ENCODE assay signal across 2 cellular contexts in the genomic region with DNA sequence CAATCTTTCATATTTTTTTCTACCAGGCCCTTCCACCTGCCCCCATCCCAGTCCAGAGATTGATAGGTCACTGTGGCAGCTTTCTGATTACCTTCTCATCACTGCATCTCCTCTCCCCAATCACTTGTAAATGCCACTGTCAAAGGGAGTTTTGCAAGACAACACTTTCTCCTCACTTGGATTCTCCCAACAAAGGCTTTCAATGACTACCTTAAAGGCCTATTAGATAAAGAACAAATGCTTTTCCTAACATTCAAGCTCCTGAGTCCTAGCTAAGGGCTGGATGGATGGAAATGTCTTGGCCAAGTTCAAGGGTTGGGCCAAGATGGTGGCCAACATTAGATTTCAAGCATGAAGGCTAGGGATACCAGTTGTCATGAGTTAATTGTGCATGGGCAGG.
TF ChIP-seq lines count a peak whose summit lies in the region.

No MANE protein-coding gene starts in this region.

TF ChIP-seq in GM23338, 12 proteins besides CTCF, POLR2A, EP300 and RAD21:
- TF ChIP-seq CREB1 (CRISPR knock-in tag; IDR thresholded peaks at IDR 0.05; ENCODE audit: low read depth), result no peak
- peak; percentile 80 for TF ChIP-seq NANOG (IDR thresholded peaks at IDR 0.05; ENCODE audit: borderline replicate concordance)
- TF ChIP-seq POLR2AphosphoS5 (IDR thresholded peaks at IDR 0.05; ENCODE audit: low read depth), result no peak
- TF ChIP-seq, protein P1, sequence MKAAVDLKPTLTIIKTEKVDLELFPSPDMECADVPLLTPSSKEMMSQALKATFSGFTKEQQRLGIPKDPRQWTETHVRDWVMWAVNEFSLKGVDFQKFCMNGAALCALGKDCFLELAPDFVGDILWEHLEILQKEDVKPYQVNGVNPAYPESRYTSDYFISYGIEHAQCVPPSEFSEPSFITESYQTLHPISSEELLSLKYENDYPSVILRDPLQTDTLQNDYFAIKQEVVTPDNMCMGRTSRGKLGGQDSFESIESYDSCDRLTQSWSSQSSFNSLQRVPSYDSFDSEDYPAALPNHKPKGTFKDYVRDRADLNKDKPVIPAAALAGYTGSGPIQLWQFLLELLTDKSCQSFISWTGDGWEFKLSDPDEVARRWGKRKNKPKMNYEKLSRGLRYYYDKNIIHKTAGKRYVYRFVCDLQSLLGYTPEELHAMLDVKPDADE (IDR thresholded peaks at IDR 0.05), result no peak
- TF ChIP-seq, protein P2, sequence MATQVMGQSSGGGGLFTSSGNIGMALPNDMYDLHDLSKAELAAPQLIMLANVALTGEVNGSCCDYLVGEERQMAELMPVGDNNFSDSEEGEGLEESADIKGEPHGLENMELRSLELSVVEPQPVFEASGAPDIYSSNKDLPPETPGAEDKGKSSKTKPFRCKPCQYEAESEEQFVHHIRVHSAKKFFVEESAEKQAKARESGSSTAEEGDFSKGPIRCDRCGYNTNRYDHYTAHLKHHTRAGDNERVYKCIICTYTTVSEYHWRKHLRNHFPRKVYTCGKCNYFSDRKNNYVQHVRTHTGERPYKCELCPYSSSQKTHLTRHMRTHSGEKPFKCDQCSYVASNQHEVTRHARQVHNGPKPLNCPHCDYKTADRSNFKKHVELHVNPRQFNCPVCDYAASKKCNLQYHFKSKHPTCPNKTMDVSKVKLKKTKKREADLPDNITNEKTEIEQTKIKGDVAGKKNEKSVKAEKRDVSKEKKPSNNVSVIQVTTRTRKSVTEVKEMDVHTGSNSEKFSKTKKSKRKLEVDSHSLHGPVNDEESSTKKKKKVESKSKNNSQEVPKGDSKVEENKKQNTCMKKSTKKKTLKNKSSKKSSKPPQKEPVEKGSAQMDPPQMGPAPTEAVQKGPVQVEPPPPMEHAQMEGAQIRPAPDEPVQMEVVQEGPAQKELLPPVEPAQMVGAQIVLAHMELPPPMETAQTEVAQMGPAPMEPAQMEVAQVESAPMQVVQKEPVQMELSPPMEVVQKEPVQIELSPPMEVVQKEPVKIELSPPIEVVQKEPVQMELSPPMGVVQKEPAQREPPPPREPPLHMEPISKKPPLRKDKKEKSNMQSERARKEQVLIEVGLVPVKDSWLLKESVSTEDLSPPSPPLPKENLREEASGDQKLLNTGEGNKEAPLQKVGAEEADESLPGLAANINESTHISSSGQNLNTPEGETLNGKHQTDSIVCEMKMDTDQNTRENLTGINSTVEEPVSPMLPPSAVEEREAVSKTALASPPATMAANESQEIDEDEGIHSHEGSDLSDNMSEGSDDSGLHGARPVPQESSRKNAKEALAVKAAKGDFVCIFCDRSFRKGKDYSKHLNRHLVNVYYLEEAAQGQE (IDR thresholded peaks at IDR 0.05; ENCODE audit: unreplicated experiment), result no peak
- no peak for TF ChIP-seq EZH2 (IDR thresholded peaks at IDR 0.05; ENCODE audit: low read depth, unreplicated experiment)
- TF ChIP-seq EZH2phosphoT487 (IDR thresholded peaks at IDR 0.05; ENCODE audit: unreplicated experiment), result no peak
- TF ChIP-seq, protein P3, sequence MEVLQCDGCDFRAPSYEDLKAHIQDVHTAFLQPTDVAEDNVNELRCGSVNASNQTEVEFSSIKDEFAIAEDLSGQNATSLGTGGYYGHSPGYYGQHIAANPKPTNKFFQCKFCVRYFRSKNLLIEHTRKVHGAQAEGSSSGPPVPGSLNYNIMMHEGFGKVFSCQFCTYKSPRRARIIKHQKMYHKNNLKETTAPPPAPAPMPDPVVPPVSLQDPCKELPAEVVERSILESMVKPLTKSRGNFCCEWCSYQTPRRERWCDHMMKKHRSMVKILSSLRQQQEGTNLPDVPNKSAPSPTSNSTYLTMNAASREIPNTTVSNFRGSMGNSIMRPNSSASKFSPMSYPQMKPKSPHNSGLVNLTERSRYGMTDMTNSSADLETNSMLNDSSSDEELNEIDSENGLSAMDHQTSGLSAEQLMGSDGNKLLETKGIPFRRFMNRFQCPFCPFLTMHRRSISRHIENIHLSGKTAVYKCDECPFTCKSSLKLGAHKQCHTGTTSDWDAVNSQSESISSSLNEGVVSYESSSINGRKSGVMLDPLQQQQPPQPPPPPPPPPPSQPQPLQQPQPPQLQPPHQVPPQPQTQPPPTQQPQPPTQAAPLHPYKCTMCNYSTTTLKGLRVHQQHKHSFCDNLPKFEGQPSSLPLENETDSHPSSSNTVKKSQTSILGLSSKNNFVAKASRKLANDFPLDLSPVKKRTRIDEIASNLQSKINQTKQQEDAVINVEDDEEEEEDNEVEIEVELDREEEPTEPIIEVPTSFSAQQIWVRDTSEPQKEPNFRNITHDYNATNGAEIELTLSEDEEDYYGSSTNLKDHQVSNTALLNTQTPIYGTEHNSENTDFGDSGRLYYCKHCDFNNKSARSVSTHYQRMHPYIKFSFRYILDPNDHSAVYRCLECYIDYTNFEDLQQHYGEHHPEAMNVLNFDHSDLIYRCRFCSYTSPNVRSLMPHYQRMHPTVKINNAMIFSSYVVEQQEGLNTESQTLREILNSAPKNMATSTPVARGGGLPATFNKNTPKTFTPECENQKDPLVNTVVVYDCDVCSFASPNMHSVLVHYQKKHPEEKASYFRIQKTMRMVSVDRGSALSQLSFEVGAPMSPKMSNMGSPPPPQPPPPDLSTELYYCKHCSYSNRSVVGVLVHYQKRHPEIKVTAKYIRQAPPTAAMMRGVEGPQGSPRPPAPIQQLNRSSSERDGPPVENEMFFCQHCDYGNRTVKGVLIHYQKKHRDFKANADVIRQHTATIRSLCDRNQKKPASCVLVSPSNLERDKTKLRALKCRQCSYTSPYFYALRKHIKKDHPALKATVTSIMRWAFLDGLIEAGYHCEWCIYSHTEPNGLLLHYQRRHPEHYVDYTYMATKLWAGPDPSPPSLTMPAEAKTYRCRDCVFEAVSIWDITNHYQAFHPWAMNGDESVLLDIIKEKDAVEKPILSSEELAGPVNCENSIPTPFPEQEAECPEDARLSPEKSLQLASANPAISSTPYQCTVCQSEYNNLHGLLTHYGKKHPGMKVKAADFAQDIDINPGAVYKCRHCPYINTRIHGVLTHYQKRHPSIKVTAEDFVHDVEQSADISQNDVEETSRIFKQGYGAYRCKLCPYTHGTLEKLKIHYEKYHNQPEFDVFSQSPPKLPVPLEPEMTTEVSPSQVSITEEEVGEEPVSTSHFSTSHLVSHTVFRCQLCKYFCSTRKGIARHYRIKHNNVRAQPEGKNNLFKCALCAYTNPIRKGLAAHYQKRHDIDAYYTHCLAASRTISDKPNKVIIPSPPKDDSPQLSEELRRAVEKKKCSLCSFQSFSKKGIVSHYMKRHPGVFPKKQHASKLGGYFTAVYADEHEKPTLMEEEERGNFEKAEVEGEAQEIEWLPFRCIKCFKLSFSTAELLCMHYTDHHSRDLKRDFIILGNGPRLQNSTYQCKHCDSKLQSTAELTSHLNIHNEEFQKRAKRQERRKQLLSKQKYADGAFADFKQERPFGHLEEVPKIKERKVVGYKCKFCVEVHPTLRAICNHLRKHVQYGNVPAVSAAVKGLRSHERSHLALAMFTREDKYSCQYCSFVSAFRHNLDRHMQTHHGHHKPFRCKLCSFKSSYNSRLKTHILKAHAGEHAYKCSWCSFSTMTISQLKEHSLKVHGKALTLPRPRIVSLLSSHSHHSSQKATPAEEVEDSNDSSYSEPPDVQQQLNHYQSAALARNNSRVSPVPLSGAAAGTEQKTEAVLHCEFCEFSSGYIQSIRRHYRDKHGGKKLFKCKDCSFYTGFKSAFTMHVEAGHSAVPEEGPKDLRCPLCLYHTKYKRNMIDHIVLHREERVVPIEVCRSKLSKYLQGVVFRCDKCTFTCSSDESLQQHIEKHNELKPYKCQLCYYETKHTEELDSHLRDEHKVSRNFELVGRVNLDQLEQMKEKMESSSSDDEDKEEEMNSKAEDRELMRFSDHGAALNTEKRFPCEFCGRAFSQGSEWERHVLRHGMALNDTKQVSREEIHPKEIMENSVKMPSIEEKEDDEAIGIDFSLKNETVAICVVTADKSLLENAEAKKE (CRISPR knock-in tag; IDR thresholded peaks at IDR 0.05), result peak; percentile 98
- no peak for TF ChIP-seq STAT1 (IDR thresholded peaks at IDR 0.05; ENCODE audit: unreplicated experiment)
- TF ChIP-seq ZNF331 (CRISPR knock-in tag; IDR thresholded peaks at IDR 0.05; ENCODE audit: low read depth), result no peak
TF ChIP-seq in GM23338: peak in this region for 2.

TF ChIP-seq in H1, 55 proteins besides CTCF, POLR2A, EP300 and RAD21:
- TF ChIP-seq SP1 (IDR thresholded peaks at IDR 0.05; ENCODE audit: low read depth, low read length), result peak; percentile 16; the same call in 1 of the 2 replicates
- TF ChIP-seq NANOG (IDR thresholded peaks at IDR 0.05; ENCODE audit: insufficient read depth, low read depth, low read length, poor library complexity, severe bottlenecking), result peak; percentile 78
- no peak for TF ChIP-seq CREB1 (IDR thresholded peaks at IDR 0.05)
- peak; percentile 47; the same call in 1 of the 2 replicates for TF ChIP-seq YY1 (IDR thresholded peaks at IDR 0.05; ENCODE audit: low read depth, low read length)
- TF ChIP-seq HDAC6 (IDR thresholded peaks at IDR 0.05; ENCODE audit: low read depth, low read length), result no peak
- TF ChIP-seq POU5F1 (IDR thresholded peaks at IDR 0.05; ENCODE audit: low read depth, low read length), result 0 out of 2 replicates have a peak, but pooled peaks have one; percentile 40
- TF ChIP-seq JUN (IDR thresholded peaks at IDR 0.05; ENCODE audit: low read depth, low read length), result no peak
